In the genomic region with DNA sequence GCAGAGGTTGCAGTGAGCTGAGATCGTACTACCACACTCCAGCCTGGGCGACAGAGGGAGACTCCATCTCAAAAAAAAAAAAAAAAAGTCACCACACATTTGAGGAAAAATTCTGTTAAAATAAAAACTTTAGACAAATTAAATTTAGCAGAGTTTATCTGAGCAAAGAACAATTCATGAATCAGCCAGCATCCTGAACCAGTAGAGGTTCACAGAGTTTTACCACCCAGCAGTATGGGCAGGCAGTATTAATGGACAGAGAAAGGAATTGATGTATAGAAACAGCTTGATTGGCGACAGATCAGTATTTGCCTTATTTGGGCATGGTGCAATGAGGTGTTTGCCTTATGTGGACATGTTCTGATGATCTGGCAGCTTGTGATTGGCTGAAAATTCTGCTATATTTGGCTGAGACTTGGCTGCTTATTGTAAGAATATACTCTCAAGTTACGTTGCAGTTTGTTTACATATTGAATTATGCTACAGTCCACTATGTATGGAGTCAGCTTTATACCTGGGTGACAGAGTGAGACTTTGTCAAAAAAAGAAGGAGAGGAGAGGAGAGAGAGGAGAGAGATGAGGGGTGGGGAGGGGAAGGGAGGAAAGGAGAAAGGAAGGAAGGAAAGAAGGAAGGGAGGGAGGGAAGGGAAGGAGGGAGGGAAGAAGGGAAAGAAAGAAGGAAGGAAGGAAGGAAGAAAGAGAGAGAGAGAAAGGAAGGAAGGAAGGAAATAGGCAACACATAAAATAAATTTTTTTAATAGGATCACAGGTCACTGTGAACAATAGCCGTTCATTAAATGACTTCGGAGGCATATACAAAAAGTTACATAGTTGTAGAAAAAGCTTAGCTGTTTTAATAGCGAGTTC, we compare ENCODE assay signal across 27 cellular contexts. TPM values are rescaled to one million over a fixed set of nuclear protein-coding genes. Genes with fewer than 3 reads are reported as not detected.
DNase-seq lines count a peak whose midpoint lies in the region; ATAC-seq, FAIRE-seq and TF ChIP-seq lines count a peak whose summit lies in the region.
"Had no signal": no experiment of that assay in that cellular context is flagged by ENCODE, and none has a peak within 500 bp of the region (broad histone marks: within the 10 kb centered on the region; RNA-seq: fewer than 3 reads in every experiment).

No MANE protein-coding gene starts in this region.

- H3K4me1 ChIP-seq in A549 (peaks cover 95% of the 10 kb centered on the region), HCT116 (ENCODE audit: control insufficient read depth in 1 of 2, insufficient read depth in 2 of 2, low read length in 2 of 2) (peaks cover 12 to 40% of the 10 kb centered on the region in 2 experiments; a peak in 3 of 4 replicates), PC-9 (replicated peaks; ENCODE audit: insufficient read depth) (0 out of 2 replicates have a peak, but pooled peaks cover 12% of the 10 kb centered on the region)
- H3K4me1 ChIP-seq: lower lobe of right lung, psoas muscle had no signal

- peak; percentile 98 for FAIRE-seq in A549 (lab: Jason Lieb, UNC)
- FAIRE-seq: islet of Langerhans had no signal

- CTCF ChIA-PET in A549 (lab: Yijun Ruan, JAX): interaction anchor here (0.9 to 48.0 kb wide), 9 partner anchors 10 to 192 kb away, joined by 3 to 2097 read pairs (median 13); partner anchors contain the start of genes ANKRD40 and SPATA20
- CTCF ChIA-PET in HCT116 (lab: Charles Lee): interaction anchor here (1.9 kb wide), 1 partner anchor 18 kb away, joined by 5 read pairs; no protein-coding TSS in a partner anchor
- CTCF ChIA-PET in PC-9 (lab: Charles Lee): no interaction called here

- DNase-seq in A549 (ENCODE audit: low read depth in 1 of 2, low spot score in 1 of 2): peak in 1 of 2 experiments; percentile 90
- DNase-seq in HCT116 (ENCODE audit: low read depth, low spot score): peak; percentile 55
- DNase-seq in PC-9: peak in 1 of 2 experiments; percentile 80
- DNase-seq in dermis blood vessel endothelial cell: peak; percentile 44
- DNase-seq in Right ventricle myocardium superior: no peak
- DNase-seq: activated CD4-positive, alpha-beta T cell treated with anti-CD3 and anti-CD28 coated beads, Interleukin-2, amount 50 U/mL, for 1 hour; activated CD8-positive, alpha-beta memory T cell treated with anti-CD3 and anti-CD28 coated beads, Interleukin-2, amount 50 U/mL, for 48 hours; activated effector memory CD4-positive, alpha-beta T cell treated with Interleukin-2 at 50 U/mL for 16 hours; activated naive CD8-positive, alpha-beta T cell treated with anti-CD3 and anti-CD28 coated beads, Interleukin-2, amount 50 U/mL, for 24 hours; CD8-positive, alpha-beta memory T cell; foreskin melanocyte; hippocampal formation; lower lobe of right lung; NCI-H1092; NCI-H2029 treated with DMSO at 0.1 percent for 48 hours; NCI-H446 treated with DMSO at 0.1 percent for 48 hours; psoas muscle; stimulated activated CD4-positive, alpha-beta T cell treated with anti-CD3 and anti-CD28 coated beads, Interleukin-2, amount 100 ng/mL, for 24 hours; stimulated activated naive B cell treated with anti-CD40 and anti-IgM and Interleukin-4, amounts not matched to agents 10 μg/mL and 1 μg/mL and 100 μg/mL, for 72 hours; testis had no signal

- no peak for TF ChIP-seq CTCF in A549 (IDR thresholded peaks at IDR 0.05)
- no peak for TF ChIP-seq CTCF in HCT116 (IDR thresholded peaks at IDR 0.05 in 2 of 3, conservative IDR thresholded peaks at IDR 0.05 in 1 of 3; ENCODE audit: borderline replicate concordance in 1 of 3, insufficient read depth in 1 of 3, low read depth in 2 of 3, low read length in 2 of 3)
- TF ChIP-seq CTCF in PC-9 (conservative IDR thresholded peaks at IDR 0.05): no peak

- TF ChIP-seq RAD21 in A549 (conservative IDR thresholded peaks at IDR 0.05 in 1 of 2, IDR thresholded peaks at IDR 0.05 in 1 of 2) (no peak), HCT116 (IDR thresholded peaks at IDR 0.05; ENCODE audit: low read depth) (no peak)

- H4K20me1 ChIP-seq in HCT116 (ENCODE audit: insufficient read depth) (no peaks in the 10 kb centered on the region), PC-9 (ENCODE audit: insufficient read depth) (no peaks in the 10 kb centered on the region; the same call in 1 of the 2 replicates)

- WGBS in A549 (ENCODE audit: missing lambda C conversion rate): 74% methylated on average over 7 of the region's 7 CpGs

- H3K27ac ChIP-seq in A549 (peak overlapping the region; percentile 51 to 99), HCT116 (ENCODE audit: low read depth, low read length) (no peak overlapping the region), PC-9 (peak overlapping the region; percentile 38)
- H3K27ac ChIP-seq: KMS-11, lower lobe of right lung, psoas muscle, skin epidermis had no signal

- H3K36me3 ChIP-seq in HCT116 (ENCODE audit: control insufficient read depth in 1 of 2, insufficient read depth in 2 of 2, low read length in 2 of 2): no peaks in the 10 kb centered on the region
- peaks cover 56% of the 10 kb centered on the region for H3K36me3 ChIP-seq in PC-9 (ENCODE audit: low read depth)
- H3K36me3 ChIP-seq: lower lobe of right lung had no signal

- TF ChIP-seq EP300 in A549 (IDR thresholded peaks at IDR 0.05): no peak

- intact Hi-C loops in HCT116 (cut with micrococcal nuclease): no loop called here
- intact Hi-C loops in PC-9 (cut with micrococcal nuclease; ENCODE audit: unreplicated experiment): no loop called here
- intact Hi-C loops in Right ventricle myocardium superior (cut with DNase I): no loop called here

- TF ChIP-seq POLR2A in A549 (IDR thresholded peaks at IDR 0.05; ENCODE audit: low read length) (no peak), HCT116 (IDR thresholded peaks at IDR 0.05; ENCODE audit: borderline replicate concordance, extremely low read depth, insufficient read depth, insufficient read length) (no peak)

- H3K4me2 ChIP-seq in A549 (peak overlapping the region; percentile 11), HCT116 (ENCODE audit: low read length) (peak overlapping the region; percentile 23; the same call in 1 of the 2 replicates), PC-9 (no peak overlapping the region)
- H3K4me2 ChIP-seq: KMS-11 had no signal

- H3K9me2 ChIP-seq in HCT116 (ENCODE audit: insufficient read depth) (no peaks in the 10 kb centered on the region), PC-9 (ENCODE audit: insufficient read depth) (no peaks in the 10 kb centered on the region)

- H3K4me3 ChIP-seq in A549 (no peak overlapping the region), HCT116 (replicated peaks in 1 of 2; ENCODE audit: low read depth in 1 of 2, low read length in 2 of 2) (no peak overlapping the region), PC-9 (no peak overlapping the region)
- H3K4me3 ChIP-seq: lower lobe of right lung, psoas muscle, skin epidermis, testis had no signal

- peaks cover 89% of the 10 kb centered on the region for H3F3A ChIP-seq in PC-9 (ENCODE audit: insufficient read depth, low read depth)

- RAD21 ChIA-PET in HCT116 (lab: Charles Lee; ENCODE audit: low non-redundant PET in 1 of 2, low total read pairs in 2 of 2, uncharacterized antibody in 2 of 2, unreplicated experiment in 2 of 2): no interaction called here

- peak overlapping the region; percentile 11 for H2AFZ ChIP-seq in HCT116 (ENCODE audit: low read depth, low read length, poor library complexity, severe bottlenecking)
- no peak overlapping the region for H2AFZ ChIP-seq in PC-9

- no TSS peak for BruUV-seq in HCT116 (replicated peaks; lab: Mats Ljungman, UMichigan)
- BruUV-seq in PC-9 (replicated peaks; lab: Mats Ljungman, UMichigan): no TSS peak

- ATAC-seq in A549 (peak; percentile 48 to 63; a peak in 5 of 6 replicates), HCT116 (peak; percentile 53; the same call in 1 of the 2 replicates), HG03159 (IDR thresholded peaks at IDR 0.05; ENCODE audit: unreplicated experiment) (no peak), HG03025 (IDR thresholded peaks at IDR 0.05; ENCODE audit: low FRiP score, unreplicated experiment) (no peak), GM18870 (IDR thresholded peaks at IDR 0.05; ENCODE audit: unreplicated experiment) (no peak), Right ventricle myocardium superior (ENCODE audit: poor library complexity) (no peak)
- ATAC-seq: activated naive CD8-positive, alpha-beta T cell treated with anti-CD3 and anti-CD28 coated beads, Interleukin-2, amount 50 U/mL, for 24 hours; lower lobe of right lung; psoas muscle; stimulated activated naive B cell treated with anti-CD40 and anti-IgM and Interleukin-4, amounts not matched to agents 10 μg/mL and 1 μg/mL and 100 μg/mL, for 72 hours had no signal

- POLR2A ChIA-PET in A549 (lab: Yijun Ruan, JAX) (interaction anchor here (0.6 to 10.0 kb wide), 7 partner anchors 9 to 722 kb away, joined by 3 to 85 read pairs (median 4); partner anchors contain the start of gene LUC7L3), HCT116 (lab: Charles Lee) (interaction anchor here (0.9 to 4.7 kb wide), 4 partner anchors 11 to 472 kb away, joined by 3 to 35 read pairs (median 12); partner anchors contain the start of gene SPAG9), PC-9 (lab: Charles Lee; ENCODE audit: unreplicated experiment) (interaction anchor here (0.6 to 0.7 kb wide), 3 partner anchors 130 to 543 kb away, joined by 3 to 13 read pairs (median 7); no protein-coding TSS in a partner anchor)

- H3K27me3 ChIP-seq in HCT116 (ENCODE audit: insufficient read depth, low read length) (no peaks in the 10 kb centered on the region), PC-9 (ENCODE audit: insufficient read depth, low read depth) (no peaks in the 10 kb centered on the region)
- H3K27me3 ChIP-seq: testis had no signal

- H3K79me2 ChIP-seq in HCT116 (ENCODE audit: insufficient read depth, low read length): no peaks in the 10 kb centered on the region
- peaks cover 96% of the 10 kb centered on the region for H3K79me2 ChIP-seq in PC-9 (ENCODE audit: low read depth)

- H3K9me3 ChIP-seq in A549 (no peaks in the 10 kb centered on the region), HCT116 (ENCODE audit: control insufficient read depth in 1 of 2, insufficient read depth in 1 of 2, low read depth in 1 of 2, low read length in 2 of 2) (no peaks in the 10 kb centered on the region), PC-9 (ENCODE audit: insufficient read depth, low read depth) (no peaks in the 10 kb centered on the region)
- H3K9me3 ChIP-seq: lower lobe of right lung, testis had no signal

- H3K9ac ChIP-seq in HCT116 (ENCODE audit: low read length): no peak overlapping the region
- H3K9ac ChIP-seq: KMS-11 had no signal

RNA-seq across cellular contexts. Expression of gene ABCC3, which starts 14.6 kb away (rescaled TPM):
- polyA plus RNA-seq in A549 (2011; rRNA removed): 342 and 442 TPM in 2 replicates
- polyA plus RNA-seq in A549 (2012; cell fraction: cytosol; rRNA removed): 157 and 189 TPM in 2 replicates
- 1,165 and 1,226 TPM in 2 replicates for polyA plus RNA-seq in A549 (2012; cell fraction: nucleus; rRNA removed)
- 225 to 288 TPM (median 248 TPM) in 3 replicates for polyA plus RNA-seq in A549 (2017; fragmentation: RNase III; extraction: RNeasy Plus Mini Kit Qiagen cat#74134 plus additional on column Dnase treatment)
- 586 and 639 TPM in 2 replicates for polyA minus RNA-seq in A549 (2011; rRNA and poly(A)+ RNA removed)
- total RNA-seq in HCT116 (2021; ENCODE audit: unreplicated experiment): 66.2 TPM
- polyA plus RNA-seq in HCT116 (2012): 40.1 and 55.8 TPM in 2 replicates
- 221 and 273 TPM in 2 replicates for total RNA-seq in PC-9 (2021)
- total RNA-seq in dermis blood vessel endothelial cell: 1.3 and 2.7 TPM in 2 replicates
- 0.43 TPM for total RNA-seq in Right ventricle myocardium superior
- total RNA-seq: T-helper 1 cell treated with Interleukin-12 subunit alpha and Interleukin-12 subunit beta and Interleukin-4 antibody, amounts not matched to agents 30 ng/mL and 1 ng/mL, for 36 hours had no signal
- polyA plus RNA-seq: CD8-positive, alpha-beta memory T cell had no signal

RNA-seq across cellular contexts. Expression of gene ANKRD40, which starts 58.4 kb away (rescaled TPM):
- polyA plus RNA-seq in A549 (2011; rRNA removed): 68.5 and 84.3 TPM in 2 replicates
- 31.1 and 36.1 TPM in 2 replicates for polyA plus RNA-seq in A549 (2012; cell fraction: cytosol; rRNA removed)
- 20.0 and 27.7 TPM in 2 replicates for polyA plus RNA-seq in A549 (2012; cell fraction: nucleus; rRNA removed)
- polyA plus RNA-seq in A549 (2017; fragmentation: RNase III; extraction: RNeasy Plus Mini Kit Qiagen cat#74134 plus additional on column Dnase treatment): 44.2 to 55.2 TPM (median 50.1 TPM) in 3 replicates
- 31.0 and 37.0 TPM in 2 replicates for polyA minus RNA-seq in A549 (2011; rRNA and poly(A)+ RNA removed)
- total RNA-seq in HCT116 (2021; ENCODE audit: unreplicated experiment): 72.0 TPM
- polyA plus RNA-seq in HCT116 (2012): 20.0 and 26.1 TPM in 2 replicates
- total RNA-seq in PC-9 (2021): 24.4 and 33.5 TPM in 2 replicates
- total RNA-seq in dermis blood vessel endothelial cell: 33.2 and 35.4 TPM in 2 replicates
- total RNA-seq in Right ventricle myocardium superior: 58.4 TPM

Comparison
In these comparisons a context has a peak if more than half of its experiments do, and no peak if none do; other contexts are left out.
1. ATAC-seq: peak in A549 (2 of 2) and HCT116 (single experiment); none in HG03159 (single experiment), HG03025 (single experiment), GM18870 (single experiment) and Right ventricle myocardium superior (single experiment).
2. RNA of gene ABCC3, which starts 14.6 kb away (total RNA-seq): 221 to 273 TPM in PC-9 and 66.2 TPM in HCT116 (single experiment); 1.3 to 2.7 TPM in dermis blood vessel endothelial cell and 0.43 TPM in Right ventricle myocardium superior (single experiment); every median in the first group is over 10 times any median in the second.